27 cellular contexts compared by ENCODE assay signal in genomic region chr1:184656221-184656620, GRCh38.
"Had no signal": no experiment of that assay in that cellular context is flagged by ENCODE, and none has a peak within 500 bp of the region (broad histone marks: within the 10 kb centered on the region; RNA-seq: fewer than 3 reads in every experiment).

No MANE protein-coding gene starts in this region.

- ATAC-seq: activated CD4-positive, alpha-beta T cell treated with anti-CD3 and anti-CD28 coated beads for 36 hours; activated T-helper 17 cell treated with anti-CD3 and anti-CD28 coated beads, Interleukin-2, amount 50 U/mL, for 72 hours; body of pancreas; Panc1; Right ventricle myocardium inferior had no signal

- H3K36me3 Mint-ChIP-seq: activated naive CD8-positive, alpha-beta T cell; IgD-negative memory B cell had no signal

- DNase-seq: activated CD4-positive, alpha-beta memory T cell treated with anti-CD3 and anti-CD28 coated beads, Interleukin-2, amount 10 ng/mL, durations not matched to agents 7 days and 5 days; activated CD4-positive, alpha-beta T cell treated with anti-CD3 and anti-CD28 coated beads for 36 hours; activated CD4-positive, alpha-beta T cell treated with anti-CD3 and anti-CD28 coated beads, Interleukin-2, amount 50 U/mL, for 1 hour; activated gamma-delta T cell; activated naive CD4-positive, alpha-beta T cell treated with anti-CD3 and anti-CD28 coated beads for 36 hours; activated T-cell treated with anti-CD3 and anti-CD28 coated beads for 4 hours; activated T-cell treated with anti-CD3 and anti-CD28 coated beads, Interleukin-2, amount 50 U/mL, for 48 hours; amygdala; body of pancreas; KG1; NCI-H1048; NCI-H1436; NCI-H1694 treated with DMSO at 0.1 percent for 48 hours; NCI-H2029 treated with DMSO at 0.1 percent for 48 hours; NCI-H510A treated with DMSO at 0.1 percent for 48 hours; NCI-H69; NK-92 treated with Interleukin-12 subunit alpha and Interleukin-12 subunit beta, amount 100 ng/mL, for 24 hours; OCI-M1; RPMI8226; T-helper 1 cell; WERI-Rb-1 had no signal

- H3K9me3 Mint-ChIP-seq: activated CD4-positive, alpha-beta memory T cell treated with anti-CD3 and anti-CD28 coated beads, Interleukin-2, amount 10 ng/mL, durations not matched to agents 7 days and 5 days had no signal

- H3K27ac ChIP-seq: body of pancreas, SK-N-MC, WERI-Rb-1 had no signal

- H3K4me3 Mint-ChIP-seq: activated CD4-positive, alpha-beta memory T cell treated with anti-CD3 and anti-CD28 coated beads, Interleukin-2, amount 10 ng/mL, durations not matched to agents 7 days and 5 days; activated CD4-positive, alpha-beta T cell treated with anti-CD3 and anti-CD28 coated beads for 36 hours; activated naive CD4-positive, alpha-beta T cell treated with anti-CD3 and anti-CD28 coated beads for 36 hours; activated naive CD8-positive, alpha-beta T cell; activated T-helper 17 cell treated with anti-CD3 and anti-CD28 coated beads, Interleukin-2, amount 50 U/mL, for 72 hours; IgD-negative memory B cell had no signal

- H3K27ac Mint-ChIP-seq: activated CD4-positive, alpha-beta memory T cell treated with anti-CD3 and anti-CD28 coated beads, Interleukin-2, amount 10 ng/mL, durations not matched to agents 7 days and 5 days; activated CD4-positive, alpha-beta T cell treated with anti-CD3 and anti-CD28 coated beads for 36 hours; activated naive CD4-positive, alpha-beta T cell treated with anti-CD3 and anti-CD28 coated beads for 36 hours; activated naive CD8-positive, alpha-beta T cell; activated T-helper 17 cell treated with anti-CD3 and anti-CD28 coated beads, Interleukin-2, amount 50 U/mL, for 72 hours; IgD-negative memory B cell had no signal

- H3K4me1 Mint-ChIP-seq: activated CD4-positive, alpha-beta memory T cell treated with anti-CD3 and anti-CD28 coated beads, Interleukin-2, amount 10 ng/mL, durations not matched to agents 7 days and 5 days; activated CD4-positive, alpha-beta T cell treated with anti-CD3 and anti-CD28 coated beads for 36 hours; activated T-helper 17 cell treated with anti-CD3 and anti-CD28 coated beads, Interleukin-2, amount 50 U/mL, for 72 hours; IgD-negative memory B cell had no signal
